ENCODE assay signal across 27 cellular contexts in genomic region chr11:12636871-12637410, GRCh38.
"Had no signal": no experiment of that assay in that cellular context is flagged by ENCODE, and none has a peak within 500 bp of the region (broad histone marks: within the 10 kb centered on the region; RNA-seq: fewer than 3 reads in every experiment).

No MANE protein-coding gene starts in this region.

- H3K4me3 Mint-ChIP-seq: activated CD4-positive, alpha-beta T cell treated with anti-CD3 and anti-CD28 coated beads, Interleukin-2, amount 10 ng/mL, durations not matched to agents 7 days and 5 days; activated naive CD4-positive, alpha-beta T cell treated with anti-CD3 and anti-CD28 coated beads, Interleukin-2, amount 10 ng/mL, durations not matched to agents 7 days and 5 days; activated naive CD8-positive, alpha-beta T cell treated with anti-CD3 and anti-CD28 coated beads, Interleukin-2, amount 50 U/mL, for 24 hours; activated T-cell treated with anti-CD3 and anti-CD28 coated beads, Interleukin-2, amount 50 U/mL, for 4 hours; nephron; T-cell had no signal

- H3K4me3 ChIP-seq: colonic mucosa, gastroesophageal sphincter, heart right ventricle, ovary, psoas muscle, right lobe of liver, stomach, testis, upper lobe of right lung had no signal

- H3K9me3 ChIP-seq: colonic mucosa, gastroesophageal sphincter, heart right ventricle, ovary, psoas muscle, right lobe of liver, stomach, testis, upper lobe of right lung had no signal

- H3K4me1 ChIP-seq: colonic mucosa, gastroesophageal sphincter, psoas muscle, right lobe of liver, upper lobe of right lung had no signal

- H3K4me1 Mint-ChIP-seq: activated CD4-positive, alpha-beta T cell treated with anti-CD3 and anti-CD28 coated beads, Interleukin-2, amount 10 ng/mL, durations not matched to agents 7 days and 5 days; activated naive CD4-positive, alpha-beta T cell treated with anti-CD3 and anti-CD28 coated beads, Interleukin-2, amount 10 ng/mL, durations not matched to agents 7 days and 5 days; activated naive CD8-positive, alpha-beta T cell treated with anti-CD3 and anti-CD28 coated beads, Interleukin-2, amount 50 U/mL, for 24 hours had no signal

- FAIRE-seq: small intestine had no signal

- ATAC-seq: activated CD4-positive, CD25-positive, alpha-beta regulatory T cell treated with anti-CD3 and anti-CD28 coated beads, Interleukin-2, amount 50 U/mL, for 24 hours; activated naive CD8-positive, alpha-beta T cell treated with anti-CD3 and anti-CD28 coated beads, Interleukin-2, amount 50 U/mL, for 24 hours; activated T-cell treated with anti-CD3 and anti-CD28 coated beads, Interleukin-2, amount 50 U/mL, for 4 hours; gastroesophageal sphincter; heart right ventricle; left cardiac atrium; psoas muscle; right lobe of liver; SK-N-SH treated with all-trans-retinoic acid at 6 μM for 48 hours; T-cell; upper lobe of right lung had no signal

- H3K27me3 ChIP-seq: brain microvascular endothelial cell, colonic mucosa, gastroesophageal sphincter, heart right ventricle, ovary, right lobe of liver, stomach, testis, upper lobe of right lung had no signal

- H3K27ac ChIP-seq: brain microvascular endothelial cell, colonic mucosa, gastroesophageal sphincter, heart right ventricle, ovary, psoas muscle, right lobe of liver, stomach, testis, upper lobe of right lung had no signal

- H3K9me3 Mint-ChIP-seq: activated CD4-positive, alpha-beta T cell treated with anti-CD3 and anti-CD28 coated beads, Interleukin-2, amount 10 ng/mL, durations not matched to agents 7 days and 5 days; activated naive CD8-positive, alpha-beta T cell treated with anti-CD3 and anti-CD28 coated beads, Interleukin-2, amount 50 U/mL, for 24 hours; activated T-cell treated with anti-CD3 and anti-CD28 coated beads, Interleukin-2, amount 50 U/mL, for 4 hours; nephron; T-cell had no signal

- H3K27ac Mint-ChIP-seq: activated CD4-positive, alpha-beta T cell treated with anti-CD3 and anti-CD28 coated beads, Interleukin-2, amount 10 ng/mL, durations not matched to agents 7 days and 5 days; activated naive CD4-positive, alpha-beta T cell treated with anti-CD3 and anti-CD28 coated beads, Interleukin-2, amount 10 ng/mL, durations not matched to agents 7 days and 5 days; activated naive CD8-positive, alpha-beta T cell treated with anti-CD3 and anti-CD28 coated beads, Interleukin-2, amount 50 U/mL, for 24 hours; T-cell had no signal

- H3K36me3 ChIP-seq: brain microvascular endothelial cell, colonic mucosa, gastroesophageal sphincter, heart right ventricle, ovary, right lobe of liver, stomach, upper lobe of right lung had no signal

- DNase-seq: activated CD4-positive, alpha-beta T cell treated with anti-CD3 and anti-CD28 coated beads, Interleukin-2, amount 10 ng/mL, durations not matched to agents 7 days and 5 days; activated CD8-positive, alpha-beta memory T cell treated with anti-CD3 and anti-CD28 coated beads, Interleukin-2, amount 50 U/mL, for 4 hours; activated naive CD4-positive, alpha-beta T cell treated with anti-CD3 and anti-CD28 coated beads, Interleukin-2, amount 10 ng/mL, durations not matched to agents 7 days and 5 days; activated naive CD8-positive, alpha-beta T cell treated with anti-CD3 and anti-CD28 coated beads, Interleukin-2, amount 50 U/mL, for 24 hours; activated T-cell treated with anti-CD3 and anti-CD28 coated beads, Interleukin-2, amount 50 U/mL, for 4 hours; anterior cingulate cortex; brain microvascular endothelial cell; central memory CD4-positive, alpha-beta T cell; colonic mucosa; erythroblast; heart right ventricle; left cardiac atrium; mesendoderm; ovary; psoas muscle; right lobe of liver; small intestine; stimulated activated CD4-positive, alpha-beta T cell treated with anti-CD3 and anti-CD28 coated beads, Interleukin-4, amount 100 ng/mL, for 1 hour; stomach; T-cell; T1000; testis; upper lobe of right lung had no signal

- H3K36me3 Mint-ChIP-seq: activated naive CD4-positive, alpha-beta T cell treated with anti-CD3 and anti-CD28 coated beads, Interleukin-2, amount 10 ng/mL, durations not matched to agents 7 days and 5 days; T-cell had no signal
